18 cellular contexts compared by ENCODE assay signal in the genomic region with DNA sequence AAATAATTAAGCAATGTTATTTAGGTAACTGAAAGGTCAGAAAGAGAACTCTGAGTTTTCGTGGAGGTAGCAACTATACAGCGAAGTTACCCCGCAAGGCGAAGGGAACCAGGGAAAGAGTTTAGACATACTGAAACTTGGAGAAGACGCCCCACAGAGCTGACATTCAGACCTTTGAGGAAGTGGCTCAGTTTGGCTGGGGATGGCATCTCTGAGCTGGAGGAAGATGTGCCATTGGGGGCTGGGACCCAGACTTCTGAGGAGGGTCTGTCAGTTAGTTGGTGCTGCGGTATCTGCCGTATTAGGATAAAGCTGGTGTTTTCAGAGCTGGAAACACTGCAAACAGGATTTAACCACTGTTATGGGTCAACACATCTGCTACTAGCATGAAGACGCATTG.
"Had no signal": no experiment of that assay in that cellular context is flagged by ENCODE, and none has a peak within 500 bp of the region (broad histone marks: within the 10 kb centered on the region; RNA-seq: fewer than 3 reads in every experiment).

No MANE protein-coding gene starts in this region.

- H3K4me3 ChIP-seq: dorsolateral prefrontal cortex, heart right ventricle, right atrium auricular region, sigmoid colon, skin epidermis, testis, transverse colon had no signal

- H3K9me3 Mint-ChIP-seq: nephron progenitor cell had no signal

- H3K27me3 Mint-ChIP-seq: naive thymus-derived CD4-positive, alpha-beta T cell; stimulated activated naive B cell treated with anti-CD40 and anti-IgM and Interleukin-4, amounts not matched to agents 10 μg/mL and 1 μg/mL and 100 μg/mL, for 72 hours; stimulated activated naive CD8-positive, alpha-beta T cell treated with anti-CD3 and anti-CD28 coated beads, Interleukin-15, amount 100 ng/mL, for 72 hours had no signal

- ATAC-seq: heart right ventricle; left lobe of liver; naive thymus-derived CD4-positive, alpha-beta T cell; stimulated activated naive B cell treated with anti-CD40 and anti-IgM and Interleukin-4, amounts not matched to agents 10 μg/mL and 1 μg/mL and 100 μg/mL, for 72 hours; stimulated activated naive CD8-positive, alpha-beta T cell treated with anti-CD3 and anti-CD28 coated beads, Interleukin-15, amount 100 ng/mL, for 72 hours had no signal

- H3K27ac Mint-ChIP-seq: naive thymus-derived CD4-positive, alpha-beta T cell; stimulated activated naive B cell treated with anti-CD40 and anti-IgM and Interleukin-4, amounts not matched to agents 10 μg/mL and 1 μg/mL and 100 μg/mL, for 72 hours; stimulated activated naive CD8-positive, alpha-beta T cell treated with anti-CD3 and anti-CD28 coated beads, Interleukin-15, amount 100 ng/mL, for 72 hours had no signal

- H3K4me1 Mint-ChIP-seq: naive thymus-derived CD4-positive, alpha-beta T cell; nephron progenitor cell; stimulated activated naive B cell treated with anti-CD40 and anti-IgM and Interleukin-4, amounts not matched to agents 10 μg/mL and 1 μg/mL and 100 μg/mL, for 72 hours; stimulated activated naive CD8-positive, alpha-beta T cell treated with anti-CD3 and anti-CD28 coated beads, Interleukin-15, amount 100 ng/mL, for 72 hours had no signal

- H3K36me3 Mint-ChIP-seq: naive thymus-derived CD4-positive, alpha-beta T cell; stimulated activated naive B cell treated with anti-CD40 and anti-IgM and Interleukin-4, amounts not matched to agents 10 μg/mL and 1 μg/mL and 100 μg/mL, for 72 hours had no signal

- H3K4me3 Mint-ChIP-seq: naive thymus-derived CD4-positive, alpha-beta T cell; nephron progenitor cell; stimulated activated naive B cell treated with anti-CD40 and anti-IgM and Interleukin-4, amounts not matched to agents 10 μg/mL and 1 μg/mL and 100 μg/mL, for 72 hours; stimulated activated naive CD8-positive, alpha-beta T cell treated with anti-CD3 and anti-CD28 coated beads, Interleukin-15, amount 100 ng/mL, for 72 hours had no signal

- DNase-seq: cortex of kidney; dorsolateral prefrontal cortex; effector CD8-positive, alpha-beta T cell; heart right ventricle; islet precursor cell; mammary epithelial cell; naive thymus-derived CD4-positive, alpha-beta T cell; nephron progenitor cell; sigmoid colon; stimulated activated CD4-positive, alpha-beta T cell treated with anti-CD3 and anti-CD28 coated beads, Interleukin-2, amount 100 ng/mL, for 24 hours; stimulated activated CD4-positive, alpha-beta T cell treated with anti-CD3 and anti-CD28 coated beads, Interleukin-4, amount 100 ng/mL, for 4 hours; stimulated activated naive B cell treated with anti-CD40 and anti-IgM and Interleukin-4, amounts not matched to agents 10 μg/mL and 1 μg/mL and 100 μg/mL, for 72 hours; stimulated activated naive CD8-positive, alpha-beta T cell treated with anti-CD3 and anti-CD28 coated beads, Interleukin-15, amount 100 ng/mL, for 72 hours; testis; transverse colon had no signal
